In genomic region chr1:21064057-21064456, GRCh38 we compare ENCODE assay signal across 18 cellular contexts.
DNase-seq lines count a peak whose midpoint lies in the region; ATAC-seq and TF ChIP-seq lines count a peak whose summit lies in the region.
"Had no signal": no experiment of that assay in that cellular context is flagged by ENCODE, and none has a peak within 500 bp of the region (broad histone marks: within the 10 kb centered on the region; RNA-seq: fewer than 3 reads in every experiment).

No MANE protein-coding gene starts in this region.

- no TSS peak for BruUV-seq in PC-3 (replicated peaks; lab: Mats Ljungman, UMichigan)

- no peaks in the 10 kb centered on the region for H3K9me3 ChIP-seq in PC-3 (ENCODE audit: low read length)

- CTCF ChIA-PET in PC-3 (lab: Charles Lee), result no interaction called here

- H3K27ac ChIP-seq in PC-3 (ENCODE audit: low read length), result peak overlapping the region; percentile 35; the same call in 1 of the 2 replicates
- H3K27ac ChIP-seq: SK-N-MC had no signal

- H3K9ac ChIP-seq in PC-3 (ENCODE audit: low read length), result no peak overlapping the region

- no peaks in the 10 kb centered on the region for H3K27me3 ChIP-seq in PC-3 (ENCODE audit: low read length)

- ATAC-seq in PC-3, result peak; percentile 88
- peak; percentile 22 for ATAC-seq in left colon
- ATAC-seq in HG02973 (IDR thresholded peaks at IDR 0.05; ENCODE audit: unreplicated experiment), result no peak
- no peak for ATAC-seq in HG03175 (IDR thresholded peaks at IDR 0.05; ENCODE audit: unreplicated experiment)
- ATAC-seq: T-cell had no signal

- H2AFZ ChIP-seq in PC-3 (ENCODE audit: low read length), result no peak overlapping the region

- H3F3A ChIP-seq in PC-3 (ENCODE audit: low read length, unreplicated experiment), result no peaks in the 10 kb centered on the region

- peak overlapping the region; percentile 25 for H3K4me2 ChIP-seq in PC-3 (ENCODE audit: low read length)

- intact Hi-C loops in PC-3 (cut with micrococcal nuclease), result loop anchor here (10.0 kb wide), 1 partner anchor 61 kb away; no protein-coding TSS in a partner anchor
- intact Hi-C loops in left colon (cut with DNase I, micrococcal nuclease), result no loop called here

- H3K79me2 ChIP-seq in PC-3 (ENCODE audit: low read length), result no peaks in the 10 kb centered on the region

- no peaks in the 10 kb centered on the region for H3K36me3 ChIP-seq in PC-3 (ENCODE audit: low read depth, low read length)

- DNase-seq in DMS79 treated with DMSO at 0.1 percent for 48 hours (lab: John Stamatoyannopoulos, UW) (peak; percentile 45), ELR (ENCODE audit: low read depth) (peak; percentile 28), PC-3 (peak; percentile 62), left colon (no peak), amygdala (lab: John Stamatoyannopoulos, UW) (no peak)
- DNase-seq: Karpas-422; MM.1S; NCI-H1092 treated with DMSO at 0.1 percent for 48 hours; NCI-H146; NCI-H2081; NCI-H345; NCI-H526 treated with DMSO at 0.1 percent for 48 hours; NK-92 treated with Interleukin-12 subunit alpha and Interleukin-12 subunit beta, amount 100 ng/mL, for 24 hours; SHP77; T-cell had no signal

- H3K9me2 ChIP-seq in PC-3 (replicated peaks; ENCODE audit: low read length), result no peaks in the 10 kb centered on the region

- H3K4me3 ChIP-seq in PC-3 (ENCODE audit: low read length), result no peak overlapping the region
- H3K4me3 ChIP-seq: SK-N-MC had no signal

- H4K20me1 ChIP-seq in PC-3 (ENCODE audit: low read length), result 0 out of 2 replicates have a peak, but pooled peaks cover 4% of the 10 kb centered on the region

- POLR2A ChIA-PET in PC-3 (lab: Charles Lee; ENCODE audit: unreplicated experiment), result no interaction called here

- no peak for TF ChIP-seq CTCF in PC-3 (conservative IDR thresholded peaks at IDR 0.05; ENCODE audit: low read depth, low read length)

- H3K4me1 ChIP-seq in PC-3 (ENCODE audit: insufficient read depth, low read length), result peaks cover 17% of the 10 kb centered on the region

Comparison
In these comparisons a context has a peak if more than half of its experiments do, and no peak if none do; other contexts are left out.
1. DNase-seq: peak in DMS79 treated with DMSO at 0.1 percent for 48 hours (single experiment), ELR (single experiment) and PC-3 (single experiment); none in left colon (0 of 2) and amygdala (0 of 56).
2. ATAC-seq: peak in PC-3 (single experiment) and left colon (single experiment); none in HG02973 (single experiment) and HG03175 (single experiment).